2 cellular contexts compared by ENCODE assay signal in genomic region chr7:104914427-104914826, GRCh38.
TF ChIP-seq lines count a peak whose summit lies in the region.

No MANE protein-coding gene starts in this region.

TF ChIP-seq in GM23338, 12 proteins besides CTCF, POLR2A, EP300 and RAD21 (continued from another document):
- no peak for TF ChIP-seq EZH2phosphoT487 (IDR thresholded peaks at IDR 0.05; ENCODE audit: unreplicated experiment)

TF ChIP-seq in H1, 55 proteins besides CTCF, POLR2A, EP300 and RAD21 (continued from another document):
- no peak for TF ChIP-seq RXRA (IDR thresholded peaks at IDR 0.05; ENCODE audit: insufficient read depth, low read depth, low read length)
- no peak for TF ChIP-seq NANOG (IDR thresholded peaks at IDR 0.05; ENCODE audit: insufficient read depth, low read depth, low read length, poor library complexity, severe bottlenecking)
- no peak for TF ChIP-seq CHD2 (IDR thresholded peaks at IDR 0.05; ENCODE audit: low read length)
- TF ChIP-seq SRF (IDR thresholded peaks at IDR 0.05; ENCODE audit: low read depth, low read length), result no peak
- no peak for TF ChIP-seq BRCA1 (IDR thresholded peaks at IDR 0.05; ENCODE audit: low read depth, low read length)
- no peak for TF ChIP-seq JUND (IDR thresholded peaks at IDR 0.05; ENCODE audit: low read length)
- TF ChIP-seq HDAC2 (IDR thresholded peaks at IDR 0.05; ENCODE audit: borderline replicate concordance in 1 of 2, low read depth in 2 of 2, low read length in 2 of 2), result no peak
TF ChIP-seq in H1: peak in this region for 0.
